18 cellular contexts compared by ENCODE assay signal in genomic region chr4:106022454-106022853, GRCh38.
DNase-seq lines count a peak whose midpoint lies in the region; ATAC-seq and TF ChIP-seq lines count a peak whose summit lies in the region.
"Had no signal": no experiment of that assay in that cellular context is flagged by ENCODE, and none has a peak within 500 bp of the region (broad histone marks: within the 10 kb centered on the region; RNA-seq: fewer than 3 reads in every experiment).

No MANE protein-coding gene starts in this region.

- H3K36me3 ChIP-seq in right atrium auricular region: no peaks in the 10 kb centered on the region
- no peaks in the 10 kb centered on the region for H3K36me3 ChIP-seq in cardiac muscle cell

- TF ChIP-seq CTCF in right atrium auricular region (IDR thresholded peaks at IDR 0.05): no peak
- no peak for TF ChIP-seq CTCF in cardiac muscle cell (IDR thresholded peaks at IDR 0.05; ENCODE audit: low read depth, low read length)

- WGBS in right cardiac atrium: 58% methylated on average over 2 of the region's 2 CpGs

- H3K9me3 ChIP-seq in right atrium auricular region (no peaks in the 10 kb centered on the region), cardiac muscle cell (ENCODE audit: low read depth) (no peaks in the 10 kb centered on the region), right cardiac atrium (ENCODE audit: control insufficient read depth, low read length) (no peaks in the 10 kb centered on the region)
- H3K9me3 ChIP-seq: A549 had no signal

- DNase-seq in Right ventricle myocardium inferior (ENCODE audit: missing footprints) (no peak), right atrium auricular region (ENCODE audit: low spot score) (no peak), cardiac muscle cell (ENCODE audit: low read depth in 1 of 2, low spot score in 1 of 2) (no peak), right cardiac atrium (no peak), GDM1 (lab: John Stamatoyannopoulos, UW) (no peak)
- DNase-seq: AML-193; CD4-positive, alpha-beta memory T cell; DMS153; DMS79; GOT3; H7; HFFc6 had no signal

- H3K27me3 ChIP-seq in right atrium auricular region: no peaks in the 10 kb centered on the region
- no peaks in the 10 kb centered on the region for H3K27me3 ChIP-seq in cardiac muscle cell
- H3K27me3 ChIP-seq in right cardiac atrium (ENCODE audit: control insufficient read depth, insufficient read depth): no peaks in the 10 kb centered on the region

- intact Hi-C loops in Right ventricle myocardium inferior (cut with DNase I) (no loop called here), right cardiac atrium (cut with DNase I) (no loop called here)

- no peak overlapping the region for H3K4me3 ChIP-seq in right atrium auricular region
- H3K4me3 ChIP-seq in cardiac muscle cell: no peak overlapping the region
- H3K4me3 ChIP-seq in right cardiac atrium (ENCODE audit: low read length): no peak overlapping the region
- H3K4me3 ChIP-seq: A549 had no signal

- H3K4me1 ChIP-seq in right atrium auricular region (no peaks in the 10 kb centered on the region), cardiac muscle cell (ENCODE audit: low read depth) (peaks cover 18% of the 10 kb centered on the region), right cardiac atrium (ENCODE audit: control insufficient read depth, insufficient read depth, low read length) (no peaks in the 10 kb centered on the region)
- H3K4me1 ChIP-seq: A549 had no signal

- H3K27ac ChIP-seq in right atrium auricular region (peak overlapping the region in 1 of 2 donors; percentile 6), cardiac muscle cell (peak overlapping the region; percentile 46), right cardiac atrium (ENCODE audit: low read length) (peak overlapping the region; percentile 39)
- H3K27ac ChIP-seq: 22Rv1, A549 had no signal

- ATAC-seq in Right ventricle myocardium inferior (peak; percentile 50), right cardiac atrium (no peak), HG03039 (IDR thresholded peaks at IDR 0.05; ENCODE audit: unreplicated experiment) (no peak), HG02571 (IDR thresholded peaks at IDR 0.05; ENCODE audit: unreplicated experiment) (no peak)
- ATAC-seq: A549, HCT116, HepG2 had no signal
